ENCODE assay signal across 18 cellular contexts in the genomic region with DNA sequence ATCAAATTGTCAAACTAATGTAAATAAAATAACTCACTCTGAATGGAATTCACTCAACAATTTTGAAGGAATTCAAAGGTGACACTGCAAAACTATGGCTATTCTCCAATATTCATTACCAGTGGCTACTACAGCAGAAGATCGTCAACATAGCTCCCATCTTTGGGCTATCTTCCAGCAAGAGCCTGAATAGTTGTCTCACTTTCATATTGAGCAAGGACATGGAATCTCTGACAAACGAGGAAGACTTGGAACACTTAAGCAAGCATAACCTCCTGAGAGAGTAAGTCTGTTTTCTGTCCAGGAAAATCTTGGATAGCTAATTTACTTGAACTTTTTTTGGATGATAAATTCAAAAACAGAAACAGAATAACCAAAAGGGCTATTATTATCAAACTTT. TPM values are rescaled to one million over a fixed set of nuclear protein-coding genes. Genes with fewer than 3 reads are reported as not detected.
DNase-seq lines count a peak whose midpoint lies in the region; ATAC-seq and TF ChIP-seq lines count a peak whose summit lies in the region.
"Had no signal": no experiment of that assay in that cellular context is flagged by ENCODE, and none has a peak within 500 bp of the region (broad histone marks: within the 10 kb centered on the region; RNA-seq: fewer than 3 reads in every experiment).

No MANE protein-coding gene starts in this region.

- H3K79me2 ChIP-seq in Karpas-422 (ENCODE audit: low read length), result no peaks in the 10 kb centered on the region

- no peak overlapping the region for H3K4me2 ChIP-seq in Karpas-422 (ENCODE audit: low read depth, low read length, poor library complexity, severe bottlenecking)
- H3K4me2 ChIP-seq: A549, neural progenitor cell had no signal

- DNase-seq in AG08395 (ENCODE audit: low spot score) (peak; percentile 51), SJCRH30 (peak; percentile 36 to 79), heart right ventricle (peak in 1 of 2 donors; percentile 39), Karpas-422 (no peak), GF-D8 (lab: John Stamatoyannopoulos, UW) (no peak)
- DNase-seq in activated effector memory CD4-positive, alpha-beta T cell treated with Interleukin-2 at 50 U/mL for 16 hours, result no peak
- DNase-seq: activated CD4-positive, alpha-beta T cell treated with anti-CD3 and anti-CD28 coated beads for 1 hour; CD4-positive, CD25-positive, alpha-beta regulatory T cell; NCI-H2081 treated with DMSO at 0.1 percent for 48 hours; NCI-H524 treated with DMSO at 0.1 percent for 48 hours; T1000; transverse colon had no signal

- H3K36me3 ChIP-seq in SJCRH30 (peaks cover 3% of the 10 kb centered on the region; the same call in 1 of the 2 replicates), heart right ventricle (no peaks in the 10 kb centered on the region), rectal smooth muscle tissue (ENCODE audit: control insufficient read depth, insufficient read depth, low read length) (no peaks in the 10 kb centered on the region), Karpas-422 (ENCODE audit: insufficient read depth, low read length) (no peaks in the 10 kb centered on the region)
- H3K36me3 ChIP-seq: neural progenitor cell, transverse colon had no signal

- peaks cover 17% of the 10 kb centered on the region for H3K4me1 ChIP-seq in SJCRH30
- H3K4me1 ChIP-seq in heart right ventricle, result peaks cover 0 to 12% (median 0%) of the 10 kb centered on the region in 9 donors
- peaks cover 4% of the 10 kb centered on the region for H3K4me1 ChIP-seq in rectal smooth muscle tissue (ENCODE audit: control insufficient read depth, insufficient read depth, low read length)
- H3K4me1 ChIP-seq in Karpas-422 (ENCODE audit: low read length), result no peaks in the 10 kb centered on the region
- H3K4me1 ChIP-seq: A549, neural progenitor cell had no signal

- H3K9me3 ChIP-seq in SJCRH30 (replicated peaks), result no peaks in the 10 kb centered on the region
- H3K9me3 ChIP-seq in heart right ventricle, result no peaks in the 10 kb centered on the region
- H3K9me3 ChIP-seq in Karpas-422 (ENCODE audit: low read length), result no peaks in the 10 kb centered on the region
- H3K9me3 ChIP-seq: A549, transverse colon had no signal

- no peak for TF ChIP-seq CTCF in heart right ventricle (IDR thresholded peaks at IDR 0.05)

- H3K27me3 ChIP-seq in SJCRH30 (no peaks in the 10 kb centered on the region), heart right ventricle (no peaks in the 10 kb centered on the region), rectal smooth muscle tissue (ENCODE audit: control insufficient read depth, insufficient read depth, low read length) (no peaks in the 10 kb centered on the region), Karpas-422 (ENCODE audit: low read length) (0 out of 2 replicates have a peak, but pooled peaks cover 2% of the 10 kb centered on the region)
- H3K27me3 ChIP-seq: neural progenitor cell, transverse colon had no signal

- peak overlapping the region; percentile 83 for H3K27ac ChIP-seq in SJCRH30
- H3K27ac ChIP-seq in heart right ventricle, result peak overlapping the region in 2 of 10 donors; percentile 19 to 22
- peak overlapping the region; percentile 6 for H3K27ac ChIP-seq in rectal smooth muscle tissue (ENCODE audit: low read depth, low read length)
- H3K27ac ChIP-seq in Karpas-422 (ENCODE audit: low read length), result no peak overlapping the region
- H3K27ac ChIP-seq: A549, neural progenitor cell had no signal

- ATAC-seq in heart right ventricle (peak in 7 of 8 donors; percentile 76 to 93 (median 84)), GM21515 (IDR thresholded peaks at IDR 0.05; ENCODE audit: unreplicated experiment) (no peak)
- ATAC-seq: A549 had no signal

- no peaks in the 10 kb centered on the region for H3K9me2 ChIP-seq in Karpas-422 (replicated peaks; ENCODE audit: insufficient read depth, low read length)

- intact Hi-C loops in heart right ventricle (cut with DNase I), result no loop called here

- H3K4me3 ChIP-seq in SJCRH30 (peak overlapping the region; percentile 36), heart right ventricle (no peak overlapping the region), rectal smooth muscle tissue (ENCODE audit: low read length) (no peak overlapping the region), Karpas-422 (ENCODE audit: low read length) (no peak overlapping the region)
- H3K4me3 ChIP-seq: A549, neural progenitor cell, transverse colon had no signal

- no peaks in the 10 kb centered on the region for H4K20me1 ChIP-seq in Karpas-422 (ENCODE audit: insufficient read depth, low read depth, low read length)

- H2AFZ ChIP-seq in Karpas-422 (ENCODE audit: low read length), result no peak overlapping the region
- H2AFZ ChIP-seq: neural progenitor cell had no signal

- 16 to 24% methylated on average over 2 of the region's 2 CpGs for WGBS in heart right ventricle, 2 donors

- H3K9ac ChIP-seq in rectal smooth muscle tissue (ENCODE audit: low read length), result no peak overlapping the region
- H3K9ac ChIP-seq in Karpas-422 (ENCODE audit: low read length), result no peak overlapping the region
- H3K9ac ChIP-seq: neural progenitor cell had no signal

RNA-seq across cellular contexts. Expression of a gene that starts 54.8 kb away (rescaled TPM):
- total RNA-seq in SJCRH30 (2014; rRNA removed; shearing (Covaris generic)), result not detected in 2 replicates
- total RNA-seq in heart right ventricle, result 10 to 100 TPM; 25.4 to 61.2 (median 39.3) TPM
- 10 to 100 TPM; 28.8 to 74.1 TPM for polyA plus RNA-seq in heart right ventricle
- not detected in 2 replicates for total RNA-seq in Karpas-422 (2014; rRNA removed; shearing (Covaris generic); ENCODE audit: low replicate concordance)
- total RNA-seq: CD4-positive, CD25-positive, alpha-beta regulatory T cell; lung microvascular endothelial cell; SK-MEL-5 had no signal
- polyA plus RNA-seq: A549; CD4-positive, CD25-positive, alpha-beta regulatory T cell had no signal

Comparison
In these comparisons a context has a peak if more than half of its experiments do, and no peak if none do; other contexts are left out.
1. DNase-seq: peak in AG08395 (single experiment) and SJCRH30 (2 of 2); none in activated effector memory CD4-positive, alpha-beta T cell treated with Interleukin-2 at 50 U/mL for 16 hours (single experiment), Karpas-422 (single experiment) and GF-D8 (single experiment).
2. RNA of a gene that starts 54.8 kb away (total RNA-seq): 25.4 to 61.2 TPM in heart right ventricle; not detected in SJCRH30 and not detected in Karpas-422; every median in the first group is over 10 times any median in the second.